ENCODE assay signal across 8 cellular contexts in genomic region chr6:33289784-33290315, GRCh38. TPM values are rescaled to one million over a fixed set of nuclear protein-coding genes. Genes with fewer than 3 reads are reported as not detected.
DNase-seq lines count a peak whose midpoint lies in the region; TF ChIP-seq lines count a peak whose summit lies in the region.

No MANE protein-coding gene starts in this region.

- peaks cover 26% of the 10 kb centered on the region for H3K4me1 Mint-ChIP-seq in T-helper 2 cell treated with Interferon-gamma antibody and Interleukin-4, amounts not matched to agents 5 μg/mL and 100 μg/mL, for 36 hours (ENCODE audit: low read depth)
- peaks cover 13% of the 10 kb centered on the region for H3K4me1 Mint-ChIP-seq in endodermal cell

- peak overlapping the region; percentile 88 for H3K27ac Mint-ChIP-seq in T-helper 2 cell treated with Interferon-gamma antibody and Interleukin-4, amounts not matched to agents 5 μg/mL and 100 μg/mL, for 36 hours
- peak overlapping the region; percentile 89 for H3K27ac Mint-ChIP-seq in endodermal cell

- H3K27ac ChIP-seq in endodermal cell (ENCODE audit: low read depth, low read length) (no peak overlapping the region), neutrophil (peak overlapping the region; percentile 78)

- H3K4me1 ChIP-seq in endodermal cell (ENCODE audit: control insufficient read depth, insufficient read depth, low read length) (no peaks in the 10 kb centered on the region), neutrophil (ENCODE audit: control insufficient read depth in 1 of 2, insufficient read depth in 1 of 2, low read depth in 1 of 2, low read length in 1 of 2) (peaks cover 23 to 27% of the 10 kb centered on the region in 2 experiments)

- TF ChIP-seq CTCF in endodermal cell (conservative IDR thresholded peaks at IDR 0.05) (no peak), neutrophil (IDR thresholded peaks at IDR 0.05) (no peak)

- peak overlapping the region; percentile 97 for H3K4me3 ChIP-seq in endodermal cell (ENCODE audit: low read length)
- peak overlapping the region; percentile 98 to 99 for H3K4me3 ChIP-seq in neutrophil (ENCODE audit: low read depth in 1 of 2, low read length in 1 of 2)

- peak overlapping the region; percentile 70 for H3K9ac ChIP-seq in endodermal cell (ENCODE audit: extremely low read depth, low read length, poor library complexity, severe bottlenecking)

- DNase-seq in T-helper 2 cell treated with Interferon-gamma antibody and Interleukin-4, amounts not matched to agents 5 μg/mL and 100 μg/mL, for 36 hours (ENCODE audit: low spot score): no peak
- no peak for DNase-seq in T-helper 2 cell
- peak; percentile 28 for DNase-seq in NOMO-1 treated with DMSO at 0.1 percent for 48 hours (lab: John Stamatoyannopoulos, UW; ENCODE audit: unreplicated experiment)
- DNase-seq in endodermal cell: no peak
- no peak for DNase-seq in NCI-H526 (lab: John Stamatoyannopoulos, UW)
- no peak for DNase-seq in stimulated activated CD4-positive, alpha-beta T cell treated with anti-CD3 and anti-CD28 coated beads, Interleukin-12 subunit alpha, Interleukin-12 subunit beta, amount 100 ng/mL, for 4 hours
- no peak for DNase-seq in HuH-7 (ENCODE audit: low spot score)

- no peaks in the 10 kb centered on the region for H3K9me3 ChIP-seq in endodermal cell (ENCODE audit: control insufficient read depth, low read length)
- H3K9me3 ChIP-seq in neutrophil: no peaks in the 10 kb centered on the region

- H3K27me3 ChIP-seq in endodermal cell (ENCODE audit: control insufficient read depth, insufficient read depth, low read length, poor library complexity, severe bottlenecking): no peaks in the 10 kb centered on the region
- no peaks in the 10 kb centered on the region for H3K27me3 ChIP-seq in neutrophil

- peaks cover 46% of the 10 kb centered on the region for H3K36me3 ChIP-seq in endodermal cell (ENCODE audit: control insufficient read depth, insufficient read depth, low read length)
- H3K36me3 ChIP-seq in neutrophil: peaks cover 40% of the 10 kb centered on the region

- H3K4me3 Mint-ChIP-seq in T-helper 2 cell treated with Interferon-gamma antibody and Interleukin-4, amounts not matched to agents 5 μg/mL and 100 μg/mL, for 36 hours: peak overlapping the region; percentile 98
- H3K4me3 Mint-ChIP-seq in endodermal cell: peak overlapping the region; percentile 83

- H3K9me3 Mint-ChIP-seq in T-helper 2 cell treated with Interferon-gamma antibody and Interleukin-4, amounts not matched to agents 5 μg/mL and 100 μg/mL, for 36 hours: no peaks in the 10 kb centered on the region
- H3K9me3 Mint-ChIP-seq in endodermal cell: no peaks in the 10 kb centered on the region

- H3K36me3 Mint-ChIP-seq in T-helper 2 cell treated with Interferon-gamma antibody and Interleukin-4, amounts not matched to agents 5 μg/mL and 100 μg/mL, for 36 hours (ENCODE audit: low read depth): peaks cover 44% of the 10 kb centered on the region
- H3K36me3 Mint-ChIP-seq in endodermal cell (ENCODE audit: low read depth): peaks cover 45% of the 10 kb centered on the region

- WGBS in endodermal cell (ENCODE audit: insufficient coverage in 1 of 2, insufficient read length in 1 of 2), 2 experiments: 4 to 5% methylated on average over 8 to 14 of the region's 14 CpGs

- no peaks in the 10 kb centered on the region for H3K27me3 Mint-ChIP-seq in T-helper 2 cell treated with Interferon-gamma antibody and Interleukin-4, amounts not matched to agents 5 μg/mL and 100 μg/mL, for 36 hours (ENCODE audit: low read depth)
- no peaks in the 10 kb centered on the region for H3K27me3 Mint-ChIP-seq in endodermal cell (ENCODE audit: insufficient read depth)

RNA-seq across cellular contexts. Expression of gene PFDN6, which starts 0.4 kb away (rescaled TPM):
- total RNA-seq in endodermal cell: 10 to 100 TPM; 69.9 to 86.4 TPM
- 91.1 TPM for polyA plus RNA-seq in endodermal cell (2013, experiment 1 of 2)
- polyA plus RNA-seq in endodermal cell (2013, experiment 2 of 2): 84.9 TPM

RNA-seq across cellular contexts. Expression of gene WDR46, which starts 0.8 kb away (rescaled TPM):
- 10 to 100 TPM; 42.9 to 62.5 TPM for total RNA-seq in endodermal cell
- 41.0 TPM for polyA plus RNA-seq in endodermal cell (2013, experiment 1 of 2)
- 32.0 TPM for polyA plus RNA-seq in endodermal cell (2013, experiment 2 of 2)

RNA-seq across cellular contexts. Expression of gene RGL2, which starts 8.9 kb away (rescaled TPM):
- total RNA-seq in endodermal cell: 10 to 100 TPM; 85.6 to 98.0 TPM
- 54.9 TPM for polyA plus RNA-seq in endodermal cell (2013, experiment 1 of 2)
- 46.3 TPM for polyA plus RNA-seq in endodermal cell (2013, experiment 2 of 2)

RNA-seq across cellular contexts. Expression of gene B3GALT4, which starts 12.9 kb away (rescaled TPM):
- total RNA-seq in endodermal cell: 1 to 10 TPM; 3.9 to 5.5 TPM
- polyA plus RNA-seq in endodermal cell (2013, experiment 1 of 2): 3.5 TPM
- 3.2 TPM for polyA plus RNA-seq in endodermal cell (2013, experiment 2 of 2)

RNA-seq across cellular contexts. Expression of gene RPS18, which starts 18.0 kb away (rescaled TPM):
- 1,000 to 10,000 TPM; 2,541 to 3,009 TPM for total RNA-seq in endodermal cell
- polyA plus RNA-seq in endodermal cell (2013, experiment 1 of 2): 3,245 TPM
- polyA plus RNA-seq in endodermal cell (2013, experiment 2 of 2): 3,023 TPM
